8 cellular contexts compared by ENCODE assay signal in genomic region chr19:37655689-37656491, GRCh38. TPM values are rescaled to one million over a fixed set of nuclear protein-coding genes. Genes with fewer than 3 reads are reported as not detected.
A peak's percentile ranks its signal among the peaks of the same experiment; 100 is the strongest.
DNase-seq lines count a peak whose midpoint lies in the region; FAIRE-seq and TF ChIP-seq lines count a peak whose summit lies in the region.

No MANE protein-coding gene starts in this region.

- H3K27ac ChIP-seq in astrocyte (ENCODE audit: low read depth, low read length) (peak overlapping the region; percentile 86), hepatocyte (peak overlapping the region; percentile 96)

- H3K36me3 Mint-ChIP-seq in T-helper 1 cell treated with Interleukin-12 subunit alpha and Interleukin-12 subunit beta and Interleukin-4 antibody, amounts not matched to agents 30 μg/mL and 1 μg/mL, for 36 hours (ENCODE audit: low read depth), result peaks cover 21% of the 10 kb centered on the region
- peaks cover 9% of the 10 kb centered on the region for H3K36me3 Mint-ChIP-seq in astrocyte (ENCODE audit: low read depth, unreplicated experiment)

- peaks cover 25% of the 10 kb centered on the region for H3K4me1 Mint-ChIP-seq in T-helper 1 cell treated with Interleukin-12 subunit alpha and Interleukin-12 subunit beta and Interleukin-4 antibody, amounts not matched to agents 30 μg/mL and 1 μg/mL, for 36 hours (ENCODE audit: low read depth)
- H3K4me1 Mint-ChIP-seq in astrocyte (ENCODE audit: low read depth, unreplicated experiment), result peaks cover 2% of the 10 kb centered on the region

- H3K27me3 ChIP-seq in astrocyte (ENCODE audit: insufficient read depth, low read length) (no peaks in the 10 kb centered on the region), hepatocyte (no peaks in the 10 kb centered on the region)

- peaks cover 41% of the 10 kb centered on the region for H3K79me2 ChIP-seq in astrocyte (ENCODE audit: insufficient read depth, low read length)
- H3K79me2 ChIP-seq in hepatocyte, result peaks cover 40% of the 10 kb centered on the region

- H3K4me2 ChIP-seq in astrocyte (ENCODE audit: low read length), result peak overlapping the region; percentile 97
- H3K4me2 ChIP-seq in hepatocyte, result peak overlapping the region; percentile 83

- H3K36me3 ChIP-seq in astrocyte (ENCODE audit: insufficient read depth, low read length), result no peaks in the 10 kb centered on the region
- no peaks in the 10 kb centered on the region for H3K36me3 ChIP-seq in hepatocyte (replicated peaks; ENCODE audit: insufficient read depth, low read depth)

- H3K27me3 Mint-ChIP-seq in T-helper 1 cell treated with Interleukin-12 subunit alpha and Interleukin-12 subunit beta and Interleukin-4 antibody, amounts not matched to agents 30 μg/mL and 1 μg/mL, for 36 hours (ENCODE audit: low read depth), result no peaks in the 10 kb centered on the region
- no peaks in the 10 kb centered on the region for H3K27me3 Mint-ChIP-seq in astrocyte (ENCODE audit: low read depth, unreplicated experiment)

- H3K4me1 ChIP-seq in astrocyte (ENCODE audit: insufficient read depth, low read length), result peaks cover 14% of the 10 kb centered on the region
- peaks cover 11% of the 10 kb centered on the region for H3K4me1 ChIP-seq in hepatocyte (ENCODE audit: insufficient read depth)

- peaks cover 8% of the 10 kb centered on the region for H4K20me1 ChIP-seq in astrocyte (ENCODE audit: insufficient read depth, low read length)
- H4K20me1 ChIP-seq in hepatocyte (ENCODE audit: insufficient read depth, poor library complexity, severe bottlenecking), result peaks cover 10% of the 10 kb centered on the region

- H3K27ac Mint-ChIP-seq in T-helper 1 cell treated with Interleukin-12 subunit alpha and Interleukin-12 subunit beta and Interleukin-4 antibody, amounts not matched to agents 30 μg/mL and 1 μg/mL, for 36 hours, result peak overlapping the region; percentile 95
- peak overlapping the region; percentile 81 for H3K27ac Mint-ChIP-seq in astrocyte (ENCODE audit: unreplicated experiment)

- TF ChIP-seq POLR2A in NB4 (IDR thresholded peaks at IDR 0.05; ENCODE audit: extremely low read depth, insufficient read length), result no peak

- peak overlapping the region; percentile 100 for H2AFZ ChIP-seq in astrocyte (ENCODE audit: low read depth, low read length)
- peak overlapping the region; percentile 88 for H2AFZ ChIP-seq in hepatocyte

- whole genome bisulfite sequencing in hepatocyte (ENCODE audit: low lambda C conversion rate, missing lambda C conversion rate), result under 1% methylated on average over 55 of the region's 59 CpGs

- H3K4me3 ChIP-seq in NB4 (ENCODE audit: low read depth, low read length), result peak overlapping the region; percentile 75
- peak overlapping the region; percentile 87 for H3K4me3 ChIP-seq in astrocyte (ENCODE audit: insufficient read depth, low read depth, low read length)
- peak overlapping the region; percentile 90 for H3K4me3 ChIP-seq in hepatocyte

- H3K4me3 Mint-ChIP-seq in T-helper 1 cell treated with Interleukin-12 subunit alpha and Interleukin-12 subunit beta and Interleukin-4 antibody, amounts not matched to agents 30 μg/mL and 1 μg/mL, for 36 hours, result peak overlapping the region; percentile 86
- H3K4me3 Mint-ChIP-seq in astrocyte (ENCODE audit: unreplicated experiment), result peak overlapping the region; percentile 96

- DNase-seq in EL (peak; percentile 83), H4 (ENCODE audit: low spot score) (peak; percentile 76), NB4 (ENCODE audit: low read depth) (peak; percentile 85), astrocyte (ENCODE audit: low read depth) (peak; percentile 61), hepatocyte (ENCODE audit: low spot score) (peak; percentile 94), retina (peak; percentile 98), SIG-M5 (lab: John Stamatoyannopoulos, UW) (no peak)

- peaks cover 36% of the 10 kb centered on the region for H3K9me3 Mint-ChIP-seq in T-helper 1 cell treated with Interleukin-12 subunit alpha and Interleukin-12 subunit beta and Interleukin-4 antibody, amounts not matched to agents 30 μg/mL and 1 μg/mL, for 36 hours
- peaks cover 14% of the 10 kb centered on the region for H3K9me3 Mint-ChIP-seq in astrocyte (ENCODE audit: unreplicated experiment)

- no peak for FAIRE-seq in astrocyte (lab: Jason Lieb, UNC)

- H3K9ac ChIP-seq in astrocyte (ENCODE audit: low read length), result peak overlapping the region; percentile 89

- no peaks in the 10 kb centered on the region for H3K9me2 ChIP-seq in hepatocyte (replicated peaks; ENCODE audit: insufficient read depth)

- H3K9me3 ChIP-seq in astrocyte (ENCODE audit: insufficient read depth, low read depth, low read length), result no peaks in the 10 kb centered on the region
- peaks cover 3% of the 10 kb centered on the region for H3K9me3 ChIP-seq in hepatocyte (ENCODE audit: low read depth)

- TF ChIP-seq CTCF in NB4 (IDR thresholded peaks at IDR 0.05; ENCODE audit: low read depth, low read length), result no peak
- no peak for TF ChIP-seq CTCF in astrocyte (IDR thresholded peaks at IDR 0.05; ENCODE audit: insufficient read depth, low read depth, low read length)
- no peak for TF ChIP-seq CTCF in hepatocyte (IDR thresholded peaks at IDR 0.05; ENCODE audit: poor library complexity)

RNA-seq across cellular contexts. Expression of gene ZFP30, which starts 0.6 kb away (rescaled TPM):
- total RNA-seq in H4 (2014; rRNA removed; shearing (Covaris generic)), result 5.4 and 15.2 TPM in 2 replicates
- 13.4 and 13.9 TPM in 2 replicates for total RNA-seq in astrocyte
- 12.0 and 19.0 TPM in 2 replicates for total RNA-seq in hepatocyte
- 2.6 and 3.2 TPM in 2 replicates for polyA plus RNA-seq in hepatocyte
